12 cellular contexts compared by ENCODE assay signal in the genomic region with DNA sequence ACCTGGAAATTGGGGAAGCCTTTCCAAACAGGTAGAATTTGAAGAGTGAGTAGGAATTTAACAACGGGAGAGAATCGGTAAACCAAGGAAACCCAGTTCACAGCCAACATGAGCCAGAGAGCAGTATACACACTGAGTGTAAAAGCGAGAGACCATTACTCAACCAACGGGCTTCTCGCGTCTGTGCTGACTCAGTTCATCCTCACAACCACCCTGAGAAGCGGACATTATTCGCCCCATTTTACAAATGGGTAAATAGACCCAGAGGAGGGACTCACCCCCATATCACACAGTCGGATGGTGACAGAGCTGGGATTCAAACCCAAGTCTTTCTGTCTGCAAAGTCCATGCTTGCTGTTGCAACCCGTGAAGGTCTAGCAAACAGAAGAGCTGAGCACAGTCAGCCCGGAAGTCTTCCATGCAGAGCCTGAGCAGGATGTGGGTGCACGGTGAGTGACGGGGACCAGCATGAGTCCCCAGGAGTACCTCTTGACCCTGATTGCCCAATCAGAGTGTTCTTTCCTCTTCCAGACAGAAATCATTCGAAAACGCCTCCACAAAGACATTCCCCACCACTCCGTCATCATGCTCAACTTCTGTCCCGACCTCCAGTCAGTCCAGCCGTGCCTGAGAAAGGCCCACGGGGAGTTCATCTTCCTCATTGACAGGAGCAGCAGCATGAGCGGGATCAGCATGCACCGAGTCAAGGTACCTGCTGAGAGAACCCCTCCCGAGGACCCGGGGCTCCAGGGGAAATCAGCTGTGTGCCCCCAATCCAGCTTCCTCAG. TPM values are rescaled to one million over a fixed set of nuclear protein-coding genes. Genes with fewer than 3 reads are reported as not detected.
A peak's percentile ranks its signal among the peaks of the same experiment; 100 is the strongest.
DNase-seq lines count a peak whose midpoint lies in the region; ATAC-seq and TF ChIP-seq lines count a peak whose summit lies in the region.
"Had no signal": no experiment of that assay in that cellular context is flagged by ENCODE, and none has a peak within 500 bp of the region (broad histone marks: within the 10 kb centered on the region; RNA-seq: fewer than 3 reads in every experiment).

No MANE protein-coding gene starts in this region.

- H3K27me3 ChIP-seq in Peyer's patch (no peaks in the 10 kb centered on the region), adrenal gland (no peaks in the 10 kb centered on the region)

- H3K27ac ChIP-seq in Peyer's patch: peak overlapping the region in 3 of 4 donors; percentile 14 to 46 (median 43)
- H3K27ac ChIP-seq in adrenal gland: no peak overlapping the region

- intact Hi-C loops in adrenal gland (cut with DNase I): no loop called here

- peaks cover 4 to 51% (median 29%) of the 10 kb centered on the region in 5 donors for H3K27me3 Mint-ChIP-seq in naive thymus-derived CD8-positive, alpha-beta T cell

- no peaks in the 10 kb centered on the region for H3K36me3 Mint-ChIP-seq in naive thymus-derived CD8-positive, alpha-beta T cell

- peak; percentile 47 to 59 for ATAC-seq in naive thymus-derived CD8-positive, alpha-beta T cell
- no peak for ATAC-seq in GM18517 (IDR thresholded peaks at IDR 0.05; ENCODE audit: unreplicated experiment)

- H3K36me3 ChIP-seq in Peyer's patch (no peaks in the 10 kb centered on the region), adrenal gland (replicated peaks in 1 of 2) (no peaks in the 10 kb centered on the region)

- peaks cover 11 to 24% (median 18%) of the 10 kb centered on the region in 4 donors for H3K4me1 Mint-ChIP-seq in naive thymus-derived CD8-positive, alpha-beta T cell

- no peak for TF ChIP-seq POLR2A in Peyer's patch (IDR thresholded peaks at IDR 0.05)
- no peak for TF ChIP-seq POLR2A in adrenal gland (IDR thresholded peaks at IDR 0.05)

- peak overlapping the region in 6 of 10 donors; percentile 19 to 79 (median 52) for H3K4me3 Mint-ChIP-seq in naive thymus-derived CD8-positive, alpha-beta T cell
- H3K4me3 Mint-ChIP-seq: dendritic cell treated with granulocyte-macrophage colony-stimulating factor and Interleukin-4, amounts not matched to agents 40 ng/mL and 50 ng/mL, for 4 days had no signal

- 82 to 93% (median 89%) methylated on average over 23 of the region's 23 CpGs for WGBS in adrenal gland, 4 donors

- H3K4me1 ChIP-seq in Peyer's patch (peaks cover 0 to 12% (median 0%) of the 10 kb centered on the region in 4 donors), adrenal gland (replicated peaks in 1 of 2) (peaks cover 0 to 10% of the 10 kb centered on the region in 2 donors)

- no peak overlapping the region for H3K4me3 ChIP-seq in AG09309 (ENCODE audit: control insufficient read depth, low read depth, low read length)
- H3K4me3 ChIP-seq in Peyer's patch: peak overlapping the region in 1 of 4 donors; percentile 3
- no peak overlapping the region for H3K4me3 ChIP-seq in adrenal gland

- no peaks in the 10 kb centered on the region for H3K9me3 ChIP-seq in Peyer's patch
- H3K9me3 ChIP-seq in adrenal gland (replicated peaks in 1 of 3): no peaks in the 10 kb centered on the region

- TF ChIP-seq CTCF in AG09309 (IDR thresholded peaks at IDR 0.05; ENCODE audit: control insufficient read depth, insufficient read depth, low read depth, low read length, missing control alignments) (no peak), Peyer's patch (IDR thresholded peaks at IDR 0.05) (no peak), adrenal gland (IDR thresholded peaks at IDR 0.05) (no peak)

- no peaks in the 10 kb centered on the region for H3K9me3 Mint-ChIP-seq in naive thymus-derived CD8-positive, alpha-beta T cell
- H3K9me3 Mint-ChIP-seq: dendritic cell treated with granulocyte-macrophage colony-stimulating factor and Interleukin-4, amounts not matched to agents 40 ng/mL and 50 ng/mL, for 4 days had no signal

- POLR2A ChIA-PET in naive thymus-derived CD8-positive, alpha-beta T cell (lab: Charles Lee): no interaction called here

- DNase-seq in AG09309 (ENCODE audit: low read depth) (peak; percentile 8), Peyer's patch (peak in 2 of 3 donors; percentile 56 to 72), anterior cingulate cortex (lab: John Stamatoyannopoulos, UW) (no peak), iPS-NIHi7 (ENCODE audit: extremely low spot score) (no peak), adrenal gland (no peak)
- peak; percentile 53 for DNase-seq in activated effector memory CD4-positive, alpha-beta T cell treated with Interleukin-2 at 50 U/mL for 16 hours
- DNase-seq in naive thymus-derived CD8-positive, alpha-beta T cell: peak in 2 of 10 donors; percentile 12 to 13
- DNase-seq: KG1, NCI-H748 treated with DMSO at 0.1 percent for 48 hours had no signal

- H3K27ac Mint-ChIP-seq in naive thymus-derived CD8-positive, alpha-beta T cell: peak overlapping the region in 8 of 10 donors; percentile 31 to 91 (median 64)
- H3K27ac Mint-ChIP-seq: dendritic cell treated with granulocyte-macrophage colony-stimulating factor and Interleukin-4, amounts not matched to agents 40 ng/mL and 50 ng/mL, for 4 days had no signal

RNA-seq across cellular contexts. Expression of a gene that starts 32.3 kb away (rescaled TPM):
- total RNA-seq in Peyer's patch (not detected), adrenal gland (1 to 10 TPM in 1 of 8 donors, under 1 TPM in 3, not detected in 4; 0.07 to 2.5 (median 0.60) TPM)
- not detected for total RNA-seq in naive thymus-derived CD8-positive, alpha-beta T cell
- polyA plus RNA-seq in naive thymus-derived CD8-positive, alpha-beta T cell: under 1 TPM in 1 of 3 donors, not detected in 2; 0.06 TPM
- polyA plus RNA-seq in adrenal gland: 1 to 10 TPM in 1 of 3 donors, under 1 TPM in 2; 0.24 to 2.1 (median 0.26) TPM
- total RNA-seq: myocyte had no signal

Comparison
In these comparisons a context has a peak if more than half of its experiments do, and no peak if none do; other contexts are left out.
1. DNase-seq: peak in AG09309 (single experiment), Peyer's patch (2 of 3) and activated effector memory CD4-positive, alpha-beta T cell treated with Interleukin-2 at 50 U/mL for 16 hours (single experiment); none in anterior cingulate cortex (0 of 58), iPS-NIHi7 (single experiment) and adrenal gland (0 of 7).
2. H3K27ac ChIP-seq: peak in Peyer's patch (3 of 4); none in adrenal gland (0 of 5).